Comparison of ENCODE assay signal across 1 cellular context in genomic region chr12:124603910-124604775, GRCh38.
TF ChIP-seq lines count a peak whose summit lies in the region.

No MANE protein-coding gene starts in this region.

TF ChIP-seq in SK-N-SH, 30 proteins besides CTCF, POLR2A, EP300 and RAD21 (continued from another document):
- TF ChIP-seq TAF1 (IDR thresholded peaks at IDR 0.05; ENCODE audit: borderline replicate concordance, low read depth, low read length) (no peak), POLR2AphosphoS5 (IDR thresholded peaks at IDR 0.05; ENCODE audit: low read depth, low read length) (peak; percentile 26; the same call in 1 of the 2 replicates), RFX5 (IDR thresholded peaks at IDR 0.05; ENCODE audit: low read length) (no peak), PBX3 (IDR thresholded peaks at IDR 0.05) (no peak)
